9 cellular contexts compared by ENCODE assay signal in genomic region chr5:39422036-39422606, GRCh38. TPM values are rescaled to one million over a fixed set of nuclear protein-coding genes. Genes with fewer than 3 reads are reported as not detected.
DNase-seq lines count a peak whose midpoint lies in the region; ATAC-seq, FAIRE-seq and TF ChIP-seq lines count a peak whose summit lies in the region.
"Had no signal": no experiment of that assay in that cellular context is flagged by ENCODE, and none has a peak within 500 bp of the region (broad histone marks: within the 10 kb centered on the region; RNA-seq: fewer than 3 reads in every experiment).

No MANE protein-coding gene starts in this region.

- no peaks in the 10 kb centered on the region for H3K27me3 ChIP-seq in K562 (ENCODE audit: control insufficient read depth in 2 of 2, insufficient read depth in 2 of 2, low read length in 2 of 2)
- H3K27me3 ChIP-seq in skeletal muscle tissue (ENCODE audit: control insufficient read depth in 3 of 3, insufficient read depth in 3 of 3, low read length in 3 of 3), result peaks cover 0 to 3% (median 2%) of the 10 kb centered on the region in 3 donors

- no peaks in the 10 kb centered on the region for H4K20me1 ChIP-seq in K562 (replicated peaks; ENCODE audit: control insufficient read depth, insufficient read depth, low read length)

- H3K9ac ChIP-seq in K562 (ENCODE audit: insufficient read depth in 1 of 2, low read depth in 2 of 2, low read length in 2 of 2) (no peak overlapping the region), kidney (ENCODE audit: low read length in 2 of 2) (peak overlapping the region; percentile 61 to 91), skeletal muscle tissue (ENCODE audit: low read depth in 1 of 3, low read length in 3 of 3) (peak overlapping the region; percentile 5 to 84 (median 46))

- no peak overlapping the region for H2AFZ ChIP-seq in K562 (ENCODE audit: low read depth, low read length)

- H3K4me2 ChIP-seq in K562 (ENCODE audit: insufficient read depth, low read length), result peak overlapping the region; percentile 14; the same call in 1 of the 2 replicates

- H3K4me1 ChIP-seq in K562 (replicated peaks in 1 of 2; ENCODE audit: control insufficient read depth in 2 of 2, insufficient read depth in 2 of 2, low read length in 2 of 2) (peaks cover 10 to 35% of the 10 kb centered on the region in 2 experiments; a peak in 4 of 5 replicates), kidney (ENCODE audit: control insufficient read depth in 1 of 2, insufficient read depth in 1 of 2, low read depth in 1 of 2, low read length in 2 of 2) (peaks cover 23 to 41% of the 10 kb centered on the region in 2 donors), skeletal muscle tissue (ENCODE audit: control insufficient read depth in 3 of 3, insufficient read depth in 3 of 3, low read length in 3 of 3) (peaks cover 10 to 31% (median 18%) of the 10 kb centered on the region in 3 donors)

- H3K79me2 ChIP-seq in K562 (ENCODE audit: control insufficient read depth, insufficient read depth, low read length), result peaks cover 10% of the 10 kb centered on the region; the same call in 2 of the 3 replicates

- no peak for TF ChIP-seq RAD21 in K562 (CRISPR knock-in tag; conservative IDR thresholded peaks at IDR 0.05 in 1 of 2, IDR thresholded peaks at IDR 0.05 in 1 of 2)

- H3K27me3 Mint-ChIP-seq in activated CD8-positive, alpha-beta T cell treated with anti-CD3 and anti-CD28 coated beads for 36 hours, result peaks cover 27% of the 10 kb centered on the region

- H3K36me3 Mint-ChIP-seq in activated CD8-positive, alpha-beta T cell treated with anti-CD3 and anti-CD28 coated beads for 36 hours (ENCODE audit: low read depth), result no peaks in the 10 kb centered on the region

- H3K27ac ChIP-seq in K562 (ENCODE audit: extremely low read depth, low read depth, low read length), result no peak overlapping the region
- H3K27ac ChIP-seq in kidney (ENCODE audit: low read depth in 2 of 2, low read length in 2 of 2), result peak overlapping the region; percentile 87 to 97
- H3K27ac ChIP-seq in skeletal muscle tissue (ENCODE audit: low read depth, low read length), result peak overlapping the region; percentile 72
- H3K27ac ChIP-seq: VCaP had no signal

- H3K27ac Mint-ChIP-seq in activated CD8-positive, alpha-beta T cell treated with anti-CD3 and anti-CD28 coated beads for 36 hours, result no peak overlapping the region

- no peaks in the 10 kb centered on the region for H3K9me3 ChIP-seq in K562 (replicated peaks; ENCODE audit: control insufficient read depth, insufficient read depth, low read depth, low read length)
- no peaks in the 10 kb centered on the region for H3K9me3 ChIP-seq in kidney (ENCODE audit: control insufficient read depth in 1 of 2, low read length in 2 of 2)
- no peaks in the 10 kb centered on the region for H3K9me3 ChIP-seq in skeletal muscle tissue (ENCODE audit: control insufficient read depth in 3 of 3, low read length in 3 of 3)

- H3K9me1 ChIP-seq in K562 (ENCODE audit: control insufficient read depth, insufficient read depth, low read length), result no peaks in the 10 kb centered on the region

- FAIRE-seq in K562 (lab: Jason Lieb, UNC), result no peak
- no peak for FAIRE-seq in kidney (lab: Jason Lieb, UNC)

- in situ Hi-C loops in G401 (cut with HindIII; ENCODE audit: low sequenced_read_pairs), result no loop called here
- in situ Hi-C loops in K562 (cut with MboI), result no loop called here

- DNase-seq in G401 (ENCODE audit: low spot score), result peak; percentile 8
- no peak for DNase-seq in K562 (ENCODE audit: extremely low read depth in 1 of 4, low spot score in 3 of 4)
- DNase-seq in kidney, result no peak
- DNase-seq in NCI-H187 (lab: John Stamatoyannopoulos, UW), result no peak
- no peak for DNase-seq in activated CD8-positive, alpha-beta T cell treated with anti-CD3 and anti-CD28 coated beads for 36 hours

- no peak for TF ChIP-seq POLR2A in K562 (conservative IDR thresholded peaks at IDR 0.05)

- POLR2A ChIA-PET in K562 (lab: Yijun Ruan, JAX), result interaction anchor here (0.7 to 6.2 kb wide), 6 partner anchors 9 to 971 kb away, joined by 3 to 84 read pairs (median 16); no protein-coding TSS in a partner anchor
- POLR2A ChIA-PET in activated CD8-positive, alpha-beta T cell treated with anti-CD3 and anti-CD28 coated beads for 36 hours (lab: Charles Lee), result no interaction called here

- ATAC-seq in K562 (no peak), HG03460 (IDR thresholded peaks at IDR 0.05; ENCODE audit: unreplicated experiment) (no peak), GM19452 (IDR thresholded peaks at IDR 0.05; ENCODE audit: unreplicated experiment) (no peak)
- ATAC-seq in activated CD8-positive, alpha-beta T cell treated with anti-CD3 and anti-CD28 coated beads for 36 hours, result no peak

- no peak overlapping the region for H3K4me3 ChIP-seq in K562
- H3K4me3 ChIP-seq in kidney (ENCODE audit: low read length in 2 of 2), result peak overlapping the region; percentile 76 to 91
- peak overlapping the region; percentile 45 to 87 (median 73) for H3K4me3 ChIP-seq in skeletal muscle tissue (ENCODE audit: low read length in 3 of 3)

- H3K36me3 ChIP-seq in K562 (ENCODE audit: control insufficient read depth, insufficient read depth, low read length), result no peaks in the 10 kb centered on the region
- H3K36me3 ChIP-seq in kidney (ENCODE audit: control insufficient read depth in 1 of 2, insufficient read depth in 2 of 2, low read length in 2 of 2), result peaks cover 2 to 9% of the 10 kb centered on the region in 2 donors
- no peaks in the 10 kb centered on the region for H3K36me3 ChIP-seq in skeletal muscle tissue (ENCODE audit: control insufficient read depth in 3 of 3, insufficient read depth in 3 of 3, low read length in 3 of 3)

- no peaks in the 10 kb centered on the region for H3K9me3 Mint-ChIP-seq in activated CD8-positive, alpha-beta T cell treated with anti-CD3 and anti-CD28 coated beads for 36 hours

- TF ChIP-seq CTCF in K562 (IDR thresholded peaks at IDR 0.05 in 2 of 3, conservative IDR thresholded peaks at IDR 0.05 in 1 of 3; ENCODE audit: insufficient read depth in 2 of 3, low read depth in 1 of 3, low read length in 3 of 3), result no peak
- TF ChIP-seq CTCF in kidney (IDR thresholded peaks at IDR 0.05; ENCODE audit: borderline replicate concordance, extremely low read depth, insufficient read depth), result no peak
- no peak for TF ChIP-seq CTCF in activated CD8-positive, alpha-beta T cell treated with anti-CD3 and anti-CD28 coated beads for 36 hours (IDR thresholded peaks at IDR 0.05)

- no TSS peak for BruUV-seq in K562 (replicated peaks; lab: Mats Ljungman, UMichigan)

- CTCF ChIA-PET in K562 (lab: Yijun Ruan, JAX; ENCODE audit: low intra/inter-chr PET ratio), result no interaction called here
- CTCF ChIA-PET in activated CD8-positive, alpha-beta T cell treated with anti-CD3 and anti-CD28 coated beads for 36 hours (lab: Charles Lee), result interaction anchor here (0.8 to 2.1 kb wide), 2 partner anchors 24 to 125 kb away, joined by 3 to 5 read pairs; no protein-coding TSS in a partner anchor

- no peak for TF ChIP-seq EP300 in K562 (IDR thresholded peaks at IDR 0.05; ENCODE audit: low read length)

- H3K4me1 Mint-ChIP-seq in activated CD8-positive, alpha-beta T cell treated with anti-CD3 and anti-CD28 coated beads for 36 hours (ENCODE audit: low read depth), result no peaks in the 10 kb centered on the region

- intact Hi-C loops in K562 (cut with micrococcal nuclease), result loop anchor here (10.0 kb wide), 1 partner anchor 1413 kb away; the partner anchor contains the start of gene RPL37
- intact Hi-C loops in kidney (cut with DNase I), result no loop called here
- intact Hi-C loops in activated CD8-positive, alpha-beta T cell treated with anti-CD3 and anti-CD28 coated beads for 36 hours (cut with micrococcal nuclease), result no loop called here

- 43% methylated on average over 3 of the region's 3 CpGs for WGBS in K562 (ENCODE audit: insufficient coverage, low coverage, missing lambda C conversion rate)

- no peak overlapping the region for H3K4me3 Mint-ChIP-seq in activated CD8-positive, alpha-beta T cell treated with anti-CD3 and anti-CD28 coated beads for 36 hours

RNA-seq across cellular contexts. Expression of gene DAB2, which starts 2.7 kb away (rescaled TPM):
- total RNA-seq in G401 (2014; rRNA removed; shearing (Covaris generic)), result not detected in 2 replicates
- total RNA-seq in K562 (2011; cell fraction: chromatin; rRNA removed; ENCODE audit: low replicate concordance), result 11.5 and 53.0 TPM in 2 replicates
- total RNA-seq in K562 (2011; cell fraction: nucleolus; rRNA removed), result 5.7 and 12.1 TPM in 2 replicates
- total RNA-seq in K562 (2011; cell fraction: nucleoplasm; rRNA removed), result 28.8 and 31.8 TPM in 2 replicates
- 8.1 and 14.2 TPM in 2 replicates for total RNA-seq in K562 (2014; rRNA removed)
- 17.2 and 20.4 TPM in 2 replicates for total RNA-seq in K562 (2014; rRNA removed; fragmentation: Illumina TruSeq; extraction: Trizol)
- 9.9 and 10.5 TPM in 2 replicates for total RNA-seq in K562 (2015; rRNA removed; fragmentation: Illumina TruSeq; extraction: Trizol)
- 23.1 and 27.6 TPM in 2 replicates for total RNA-seq in K562 (2021)
- 3.2 and 6.6 TPM in 2 replicates for polyA plus RNA-seq in K562 (2011; rRNA removed)
- polyA plus RNA-seq in K562 (2011; cell fraction: cytosol; rRNA removed), result 2.0 and 3.6 TPM in 2 replicates
- 4.9 and 9.8 TPM in 2 replicates for polyA plus RNA-seq in K562 (2011; cell fraction: nucleus; rRNA removed)
- polyA plus RNA-seq in K562 (2012), result 15.3 and 19.3 TPM in 2 replicates
- 26.2 and 28.8 TPM in 2 replicates for polyA plus RNA-seq in K562 (2014; fragmentation: Illumina TruSeq; extraction: Trizol)
- polyA plus RNA-seq in K562 (2014; fragmentation: Nextera tagmentation; extraction: Ambion mirVana), result 10 to 100 TPM; 28.1 to 29.9 TPM
- 18.2 and 24.1 TPM in 2 replicates for polyA plus RNA-seq in K562 (2014; rRNA removed)
- 4.6 and 12.6 TPM in 2 replicates for polyA minus RNA-seq in K562 (2011; rRNA and poly(A)+ RNA removed)
- polyA minus RNA-seq in K562 (2011; cell fraction: cytosol; rRNA and poly(A)+ RNA removed), result 2.9 and 6.3 TPM in 2 replicates
- 9.7 and 13.3 TPM in 2 replicates for polyA minus RNA-seq in K562 (2011; cell fraction: nucleus; rRNA and poly(A)+ RNA removed)
- 199 TPM for total RNA-seq in kidney
- 138 TPM for polyA plus RNA-seq in kidney (ENCODE audit: insufficient read depth, low read depth, low replicate concordance)
- 91.3 TPM for total RNA-seq in skeletal muscle tissue
- total RNA-seq in activated CD8-positive, alpha-beta T cell treated with anti-CD3 and anti-CD28 coated beads for 36 hours, result under 1 TPM in 1 of 2 experiments, not detected in 1; 0.16 TPM

RNA-seq across cellular contexts. Expression of gene C9, which starts 57.8 kb away (rescaled TPM):
- not detected in 2 replicates for total RNA-seq in G401 (2014; rRNA removed; shearing (Covaris generic))
- not detected in 2 replicates for total RNA-seq in K562 (2011; cell fraction: chromatin; rRNA removed; ENCODE audit: low replicate concordance)
- not detected in 2 replicates for total RNA-seq in K562 (2011; cell fraction: nucleolus; rRNA removed)
- total RNA-seq in K562 (2011; cell fraction: nucleoplasm; rRNA removed), result not detected in 2 replicates
- total RNA-seq in K562 (2014; rRNA removed) (not detected in 2 replicates), K562 (2014; rRNA removed; fragmentation: Illumina TruSeq; extraction: Trizol) (not detected in 2 replicates), K562 (2015; rRNA removed; fragmentation: Illumina TruSeq; extraction: Trizol) (not detected in 2 replicates), K562 (2021) (0.38 and 0.51 TPM in 2 replicates), kidney (4.5 TPM), skeletal muscle tissue (1.0 TPM)
- polyA plus RNA-seq in K562 (2011; rRNA removed) (not detected in 2 replicates), K562 (2014; fragmentation: Illumina TruSeq; extraction: Trizol) (not detected in 2 replicates), K562 (2014; fragmentation: Nextera tagmentation; extraction: Ambion mirVana) (under 1 TPM in 1 of 2 experiments, not detected in 1; 0.08 TPM), K562 (2014; rRNA removed) (not detected in 2 replicates), kidney (ENCODE audit: insufficient read depth, low read depth, low replicate concordance) (1.5 TPM)
- polyA plus RNA-seq in K562 (2011; cell fraction: cytosol; rRNA removed), result not detected in 2 replicates
- not detected in 2 replicates for polyA plus RNA-seq in K562 (2011; cell fraction: nucleus; rRNA removed)
- 0.07 and 0.14 TPM in 2 replicates for polyA plus RNA-seq in K562 (2012)
- not detected in 2 replicates for polyA minus RNA-seq in K562 (2011; rRNA and poly(A)+ RNA removed)
- polyA minus RNA-seq in K562 (2011; cell fraction: cytosol; rRNA and poly(A)+ RNA removed), result not detected in 2 replicates
- polyA minus RNA-seq in K562 (2011; cell fraction: nucleus; rRNA and poly(A)+ RNA removed), result not detected in 2 replicates
- not detected for total RNA-seq in activated CD8-positive, alpha-beta T cell treated with anti-CD3 and anti-CD28 coated beads for 36 hours

Comparison
In these comparisons a context has a peak if more than half of its experiments do, and no peak if none do; other contexts are left out.
1. H3K9ac ChIP-seq: peak in kidney (2 of 2) and skeletal muscle tissue (3 of 3); none in K562 (0 of 2).